14 cellular contexts compared by ENCODE assay signal in genomic region chr15:99016680-99017321, GRCh38. TPM values are rescaled to one million over a fixed set of nuclear protein-coding genes. Genes with fewer than 3 reads are reported as not detected.
DNase-seq lines count a peak whose midpoint lies in the region; ATAC-seq and TF ChIP-seq lines count a peak whose summit lies in the region.
"Had no signal": no experiment of that assay in that cellular context is flagged by ENCODE, and none has a peak within 500 bp of the region (broad histone marks: within the 10 kb centered on the region; RNA-seq: fewer than 3 reads in every experiment).

No MANE protein-coding gene starts in this region.

- no peak overlapping the region for H3K27ac Mint-ChIP-seq in activated CD4-positive, alpha-beta T cell treated with anti-CD3 and anti-CD28 coated beads, Interleukin-2, amount 10 ng/mL, durations not matched to agents 7 days and 5 days
- H3K27ac Mint-ChIP-seq: stimulated activated effector memory CD8-positive, alpha-beta T cell treated with anti-CD3 and anti-CD28 coated beads, Interleukin-12 subunit alpha, Interleukin-12 subunit beta, amount 100 ng/mL, for 72 hours had no signal

- no peaks in the 10 kb centered on the region for H3K9me3 Mint-ChIP-seq in activated CD4-positive, alpha-beta T cell treated with anti-CD3 and anti-CD28 coated beads, Interleukin-2, amount 10 ng/mL, durations not matched to agents 7 days and 5 days
- H3K9me3 Mint-ChIP-seq: stimulated activated effector memory CD8-positive, alpha-beta T cell treated with anti-CD3 and anti-CD28 coated beads, Interleukin-12 subunit alpha, Interleukin-12 subunit beta, amount 100 ng/mL, for 72 hours had no signal

- 65 to 67% methylated on average over 9 to 10 of the region's 10 CpGs for WGBS in esophagus squamous epithelium, 2 donors
- WGBS in smooth muscle cell (ENCODE audit: low lambda C conversion rate) = 76% methylated on average over 10 of the region's 10 CpGs

- peak overlapping the region; percentile 64 for H3K4me3 Mint-ChIP-seq in activated CD4-positive, alpha-beta T cell treated with anti-CD3 and anti-CD28 coated beads, Interleukin-2, amount 10 ng/mL, durations not matched to agents 7 days and 5 days
- H3K4me3 Mint-ChIP-seq: stimulated activated effector memory CD8-positive, alpha-beta T cell treated with anti-CD3 and anti-CD28 coated beads, Interleukin-12 subunit alpha, Interleukin-12 subunit beta, amount 100 ng/mL, for 72 hours had no signal

- intact Hi-C loops in Panc1 (cut with micrococcal nuclease; ENCODE audit: unreplicated experiment) (no loop called here), esophagus squamous epithelium (cut with DNase I) (no loop called here)

- H3K4me3 ChIP-seq in Panc1 (ENCODE audit: low read depth in 2 of 2, low read length in 2 of 2) (no peak overlapping the region), esophagus squamous epithelium (no peak overlapping the region), smooth muscle cell (no peak overlapping the region)
- H3K4me3 ChIP-seq: adrenal gland, right lobe of liver had no signal

- POLR2A ChIA-PET in activated CD4-positive, alpha-beta T cell treated with anti-CD3 and anti-CD28 coated beads, Interleukin-2, amount 10 ng/mL, durations not matched to agents 7 days and 5 days (lab: Charles Lee) = no interaction called here
- POLR2A ChIA-PET in Panc1 (lab: Charles Lee) = interaction anchor here (0.6 kb wide), 1 partner anchor 34 kb away, joined by 13 read pairs; no protein-coding TSS in a partner anchor

- H3K36me3 ChIP-seq in Panc1 (ENCODE audit: control insufficient read depth, insufficient read depth, low read length) (no peaks in the 10 kb centered on the region), esophagus squamous epithelium (no peaks in the 10 kb centered on the region), smooth muscle cell (ENCODE audit: low read depth) (no peaks in the 10 kb centered on the region)
- H3K36me3 ChIP-seq: adrenal gland, BLaER1, right lobe of liver had no signal

- no peak overlapping the region for H2AFZ ChIP-seq in smooth muscle cell (ENCODE audit: low read depth)

- no peak for DNase-seq in activated CD4-positive, alpha-beta T cell treated with anti-CD3 and anti-CD28 coated beads, Interleukin-2, amount 10 ng/mL, durations not matched to agents 7 days and 5 days
- no peak for DNase-seq in activated CD4-positive, alpha-beta T cell treated with anti-CD3 and anti-CD28 coated beads, Interleukin-2, amount 50 U/mL, for 48 hours
- peak; percentile 50 for DNase-seq in Panc1 (ENCODE audit: low read depth, low spot score)
- DNase-seq in esophagus squamous epithelium (lab: John Stamatoyannopoulos, UW) = no peak
- peak; percentile 63 for DNase-seq in renal cortical epithelial cell (ENCODE audit: low read depth)
- no peak for DNase-seq in smooth muscle cell (lab: John Stamatoyannopoulos, UW; ENCODE audit: unreplicated experiment)
- DNase-seq: adrenal gland, NCI-H146, right lobe of liver had no signal

- H3K4me2 ChIP-seq in smooth muscle cell = no peak overlapping the region

- H3K79me2 ChIP-seq in smooth muscle cell (ENCODE audit: low read depth) = no peaks in the 10 kb centered on the region

- peaks cover 8% of the 10 kb centered on the region for H3K4me1 Mint-ChIP-seq in activated CD4-positive, alpha-beta T cell treated with anti-CD3 and anti-CD28 coated beads, Interleukin-2, amount 10 ng/mL, durations not matched to agents 7 days and 5 days
- H3K4me1 Mint-ChIP-seq: stimulated activated effector memory CD8-positive, alpha-beta T cell treated with anti-CD3 and anti-CD28 coated beads, Interleukin-12 subunit alpha, Interleukin-12 subunit beta, amount 100 ng/mL, for 72 hours had no signal

- H3K27me3 ChIP-seq in Panc1 (ENCODE audit: control insufficient read depth, insufficient read depth, low read length) (no peaks in the 10 kb centered on the region), esophagus squamous epithelium (peaks cover 0 to 10% (median 0%) of the 10 kb centered on the region in 4 donors), smooth muscle cell (ENCODE audit: low read depth) (peaks cover 6% of the 10 kb centered on the region)
- H3K27me3 ChIP-seq: adrenal gland had no signal

- H3K4me1 ChIP-seq in Panc1 (ENCODE audit: control insufficient read depth, insufficient read depth, low read length) (peaks cover 13% of the 10 kb centered on the region), esophagus squamous epithelium (peaks cover 12 to 36% (median 14%) of the 10 kb centered on the region in 3 donors), smooth muscle cell (ENCODE audit: low read depth) (peaks cover 6% of the 10 kb centered on the region)

- no peaks in the 10 kb centered on the region for H4K20me1 ChIP-seq in smooth muscle cell (ENCODE audit: low read depth)
- H4K20me1 ChIP-seq: BLaER1 had no signal

- TF ChIP-seq CTCF in Panc1 (IDR thresholded peaks at IDR 0.05) (no peak), esophagus squamous epithelium (IDR thresholded peaks at IDR 0.05) (no peak), smooth muscle cell (IDR thresholded peaks at IDR 0.05; ENCODE audit: borderline replicate concordance, insufficient read depth, poor library complexity, severe bottlenecking) (no peak)

- H3K27me3 Mint-ChIP-seq in activated CD4-positive, alpha-beta T cell treated with anti-CD3 and anti-CD28 coated beads, Interleukin-2, amount 10 ng/mL, durations not matched to agents 7 days and 5 days = peaks cover 4% of the 10 kb centered on the region

- TSS peak; percentile 73 for BruUV-seq in Panc1 (replicated peaks; lab: Mats Ljungman, UMichigan)

- H3K9me3 ChIP-seq in Panc1 (ENCODE audit: control insufficient read depth, insufficient read depth, low read depth, low read length) = no peaks in the 10 kb centered on the region
- no peaks in the 10 kb centered on the region for H3K9me3 ChIP-seq in esophagus squamous epithelium
- H3K9me3 ChIP-seq in smooth muscle cell (replicated peaks; ENCODE audit: low read depth) = no peaks in the 10 kb centered on the region
- H3K9me3 ChIP-seq: adrenal gland, BLaER1, right lobe of liver had no signal

- CTCF ChIA-PET in activated CD4-positive, alpha-beta T cell treated with anti-CD3 and anti-CD28 coated beads, Interleukin-2, amount 10 ng/mL, durations not matched to agents 7 days and 5 days (lab: Charles Lee) = interaction anchor here (0.9 kb wide), 1 partner anchor 16 kb away, joined by 3 read pairs; no protein-coding TSS in a partner anchor
- CTCF ChIA-PET in Panc1 (lab: Charles Lee) = no interaction called here

- peaks cover 16% of the 10 kb centered on the region for H3F3A ChIP-seq in smooth muscle cell (ENCODE audit: low read depth)

- no peak for TF ChIP-seq POLR2A in esophagus squamous epithelium (IDR thresholded peaks at IDR 0.05)
- no peak for TF ChIP-seq POLR2A in GM18505 (IDR thresholded peaks at IDR 0.05; ENCODE audit: borderline replicate concordance, extremely low read depth, insufficient read depth, insufficient read length)

- H3K27ac ChIP-seq in Panc1 (ENCODE audit: low read length) (peak overlapping the region; percentile 81), esophagus squamous epithelium (peak overlapping the region; percentile 16 to 90 (median 84)), smooth muscle cell (ENCODE audit: low read depth) (no peak overlapping the region)
- H3K27ac ChIP-seq: adrenal gland, BLaER1, right lobe of liver had no signal

- in situ Hi-C loops in Panc1 (cut with HindIII; ENCODE audit: low pct_unique_long_range_greater_than_20kb, low sequenced_read_pairs) = no loop called here

- ATAC-seq in Panc1 (no peak), GM18505 (IDR thresholded peaks at IDR 0.05; ENCODE audit: unreplicated experiment) (no peak), GM21526 (IDR thresholded peaks at IDR 0.05; ENCODE audit: low FRiP score, unreplicated experiment) (no peak)
- ATAC-seq: stimulated activated effector memory CD8-positive, alpha-beta T cell treated with anti-CD3 and anti-CD28 coated beads, Interleukin-12 subunit alpha, Interleukin-12 subunit beta, amount 100 ng/mL, for 72 hours had no signal

- no peak overlapping the region for H3K9ac ChIP-seq in smooth muscle cell (ENCODE audit: low read depth)
- H3K9ac ChIP-seq: BLaER1 had no signal

- no peaks in the 10 kb centered on the region for H3K36me3 Mint-ChIP-seq in activated CD4-positive, alpha-beta T cell treated with anti-CD3 and anti-CD28 coated beads, Interleukin-2, amount 10 ng/mL, durations not matched to agents 7 days and 5 days (ENCODE audit: low read depth)
- H3K36me3 Mint-ChIP-seq: stimulated activated effector memory CD8-positive, alpha-beta T cell treated with anti-CD3 and anti-CD28 coated beads, Interleukin-12 subunit alpha, Interleukin-12 subunit beta, amount 100 ng/mL, for 72 hours had no signal

RNA-seq across cellular contexts. Expression of gene PGPEP1L, which starts 9.2 kb away (rescaled TPM):
- not detected for total RNA-seq in activated CD4-positive, alpha-beta T cell treated with anti-CD3 and anti-CD28 coated beads, Interleukin-2, amount 10 ng/mL, durations not matched to agents 7 days and 5 days
- total RNA-seq in Panc1 (2021; ENCODE audit: unreplicated experiment) (not detected), esophagus squamous epithelium (not detected), renal cortical epithelial cell (0.69 TPM in 1 of 2 replicates, not detected in the other), smooth muscle cell (not detected in 2 replicates)
- not detected for polyA plus RNA-seq in Panc1 (2012; ENCODE audit: insufficient read length)
- not detected in 2 replicates for polyA plus RNA-seq in smooth muscle cell
- total RNA-seq: adrenal gland; right lobe of liver; T-helper 2 cell treated with Interferon-gamma antibody and Interleukin-4, amounts not matched to agents 100 ng/mL and 5 ng/mL, for 36 hours had no signal

Comparison
In these comparisons a context has a peak if more than half of its experiments do, and no peak if none do; other contexts are left out.
1. DNase-seq: peak in Panc1 (single experiment) and renal cortical epithelial cell (single experiment); none in activated CD4-positive, alpha-beta T cell treated with anti-CD3 and anti-CD28 coated beads, Interleukin-2, amount 10 ng/mL, durations not matched to agents 7 days and 5 days (single experiment), activated CD4-positive, alpha-beta T cell treated with anti-CD3 and anti-CD28 coated beads, Interleukin-2, amount 50 U/mL, for 48 hours (0 of 2), esophagus squamous epithelium (single experiment) and smooth muscle cell (single experiment).